34 cellular contexts compared by ENCODE assay signal in the genomic region with DNA sequence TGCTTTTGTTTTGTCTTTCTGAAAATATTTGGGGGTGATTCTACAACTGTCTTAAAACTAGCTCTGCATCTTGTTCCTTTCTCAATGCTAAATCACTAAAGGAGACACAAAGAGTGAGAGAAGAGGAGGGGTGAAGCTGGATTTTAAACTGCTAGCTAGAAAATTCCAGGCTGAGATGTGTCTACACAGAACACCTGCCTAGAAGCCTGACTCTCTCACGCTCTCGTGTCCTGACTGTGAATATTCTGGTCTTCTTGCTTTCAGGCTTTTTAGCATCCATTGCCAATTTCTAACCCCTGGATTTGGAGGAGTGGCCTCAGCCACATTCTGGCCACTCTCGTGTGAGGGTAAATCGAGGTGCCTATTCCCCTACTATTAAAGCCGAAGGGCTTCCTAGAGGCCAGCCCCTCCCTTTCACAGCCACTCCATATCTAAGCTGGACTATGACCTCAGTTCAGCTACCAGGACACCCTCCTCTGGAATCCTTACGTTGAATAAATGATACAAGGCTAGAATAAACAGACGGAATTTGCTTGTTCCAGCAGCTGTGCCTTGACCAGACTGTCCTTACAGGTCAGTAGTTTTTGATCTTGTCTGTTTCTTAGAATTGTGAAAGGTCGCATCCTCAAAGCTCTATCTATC.
"Had no signal": no experiment of that assay in that cellular context is flagged by ENCODE, and none has a peak within 500 bp of the region (broad histone marks: within the 10 kb centered on the region; RNA-seq: fewer than 3 reads in every experiment).

No MANE protein-coding gene starts in this region.

- ATAC-seq: activated naive CD8-positive, alpha-beta T cell treated with anti-CD3 and anti-CD28 coated beads, Interleukin-2, amount 50 U/mL, for 24 hours; activated T-cell treated with anti-CD3 and anti-CD28 coated beads, Interleukin-2, amount 50 U/mL, for 72 hours; activated T-helper 17 cell treated with anti-CD3 and anti-CD28 coated beads, Interleukin-2, amount 50 U/mL, for 72 hours; gastroesophageal sphincter; WTC11 had no signal

- FAIRE-seq: endometrium, endothelial cell of umbilical vein, TTC549 had no signal

- H3K27ac ChIP-seq: adrenal gland, breast epithelium, cardiac muscle cell, colonic mucosa, epithelial cell of prostate, esophagus squamous epithelium, gastroesophageal sphincter, VCaP had no signal

- H3K9me3 ChIP-seq: adrenal gland, breast epithelium, colonic mucosa, esophagus squamous epithelium, gastroesophageal sphincter had no signal

- H3K36me3 ChIP-seq: adrenal gland, breast epithelium, colonic mucosa, esophagus squamous epithelium, gastroesophageal sphincter had no signal

- H3K4me3 ChIP-seq: adrenal gland, breast epithelium, cardiac muscle cell, colonic mucosa, esophagus squamous epithelium, gastroesophageal sphincter had no signal

- H3K27me3 ChIP-seq: adrenal gland, breast epithelium, cardiac muscle cell, colonic mucosa, gastroesophageal sphincter had no signal

- DNase-seq: activated CD4-positive, alpha-beta memory T cell treated with anti-CD3 and anti-CD28 coated beads, Interleukin-2, amount 10 ng/mL, durations not matched to agents 7 days and 5 days; activated CD4-positive, alpha-beta T cell treated with anti-CD3 and anti-CD28 coated beads for 1 hour; activated CD4-positive, alpha-beta T cell treated with anti-CD3 and anti-CD28 coated beads for 4 hours; activated CD4-positive, alpha-beta T cell treated with anti-CD3 and anti-CD28 coated beads, Interleukin-2, amount 10 ng/mL, durations not matched to agents 7 days and 5 days; activated CD4-positive, alpha-beta T cell treated with anti-CD3 and anti-CD28 coated beads, Interleukin-2, amount 50 U/mL, for 4 hours; activated CD8-positive, alpha-beta memory T cell treated with anti-CD3 and anti-CD28 coated beads, Interleukin-2, amount 50 U/mL, for 48 hours; activated effector memory CD4-positive, alpha-beta T cell treated with Interleukin-2 at 50 U/mL for 16 hours; activated gamma-delta T cell treated with Interleukin-2 at 50 U/mL for 16 hours; activated naive CD4-positive, alpha-beta T cell treated with Interleukin-2 at 50 U/mL for 16 hours; activated naive CD8-positive, alpha-beta T cell treated with anti-CD3 and anti-CD28 coated beads for 36 hours; activated naive CD8-positive, alpha-beta T cell treated with anti-CD3 and anti-CD28 coated beads, Interleukin-2, amount 50 U/mL, for 24 hours; activated T-cell treated with anti-CD3 and anti-CD28 coated beads for 4 hours; activated T-cell treated with anti-CD3 and anti-CD28 coated beads, Interleukin-2, amount 50 U/mL, for 24 hours; activated T-cell treated with anti-CD3 and anti-CD28 coated beads, Interleukin-2, amount 50 U/mL, for 72 hours; adrenal gland; amygdala; aorta; central memory CD4-positive, alpha-beta T cell; cerebellar nuclear complex; colonic mucosa; effector CD8-positive, alpha-beta T cell; esophagus squamous epithelium; foreskin melanocyte; T-helper 2 cell had no signal

- H3K4me1 ChIP-seq: adrenal gland, breast epithelium, colonic mucosa, esophagus squamous epithelium, gastroesophageal sphincter had no signal
